In the genomic region with DNA sequence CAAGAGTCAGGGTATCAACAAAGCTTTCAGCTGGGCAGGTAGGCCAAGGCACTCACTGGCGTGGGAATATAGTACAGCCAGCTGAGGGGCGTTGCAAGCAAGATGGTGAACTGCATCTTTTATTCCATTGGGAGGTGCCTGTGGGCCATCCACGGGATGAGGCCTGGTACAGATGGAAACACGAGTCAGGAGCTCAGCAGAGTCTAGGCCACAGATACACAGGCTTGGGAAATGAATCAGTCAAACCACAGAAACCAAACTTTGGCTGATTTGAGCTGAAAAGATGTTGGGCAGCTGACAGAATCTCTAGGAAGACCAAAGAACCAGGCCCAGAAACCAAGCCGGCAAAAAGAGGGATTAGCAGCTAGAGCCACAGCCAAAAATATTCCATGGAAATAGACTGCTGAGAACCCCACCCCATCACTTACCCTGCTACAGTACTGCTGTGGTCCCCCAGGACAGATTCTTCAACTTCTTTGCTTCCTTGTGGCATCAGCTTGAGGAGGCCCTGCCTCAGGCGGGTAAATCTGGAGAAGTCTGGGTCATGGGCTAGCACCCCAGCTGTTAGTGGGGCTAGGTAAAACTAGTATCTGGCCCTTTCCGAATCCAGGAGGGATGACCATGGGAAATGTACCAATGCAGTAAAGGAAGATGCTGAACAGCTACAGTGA, we compare ENCODE assay signal across 9 cellular contexts.
A peak's percentile ranks its signal among the peaks of the same experiment; 100 is the strongest.
DNase-seq lines count a peak whose midpoint lies in the region; ATAC-seq and TF ChIP-seq lines count a peak whose summit lies in the region.
"Had no signal": no experiment of that assay in that cellular context is flagged by ENCODE, and none has a peak within 500 bp of the region (broad histone marks: within the 10 kb centered on the region; RNA-seq: fewer than 3 reads in every experiment).

No MANE protein-coding gene starts in this region.

- H3K27me3 ChIP-seq in CD4-positive, alpha-beta memory T cell (ENCODE audit: insufficient read depth, low read length): no peaks in the 10 kb centered on the region

- peak overlapping the region; percentile 33 to 87 (median 75) for H3K27ac Mint-ChIP-seq in CD4-positive, alpha-beta memory T cell
- H3K27ac Mint-ChIP-seq in activated CD4-positive, alpha-beta memory T cell treated with anti-CD3 and anti-CD28 coated beads for 36 hours: peak overlapping the region; percentile 13

- peak overlapping the region in 7 of 8 donors; percentile 17 to 77 (median 41) for H3K4me3 Mint-ChIP-seq in CD4-positive, alpha-beta memory T cell
- H3K4me3 Mint-ChIP-seq in activated CD4-positive, alpha-beta memory T cell treated with anti-CD3 and anti-CD28 coated beads for 36 hours: no peak overlapping the region

- H3K9me3 ChIP-seq in CD4-positive, alpha-beta memory T cell (ENCODE audit: control insufficient read depth in 1 of 2, low read length in 2 of 2): no peaks in the 10 kb centered on the region

- peaks cover 78% of the 10 kb centered on the region for H3K4me1 ChIP-seq in CD4-positive, alpha-beta memory T cell (ENCODE audit: insufficient read depth, low read length)
- H3K4me1 ChIP-seq: parathyroid adenoma had no signal

- POLR2A ChIA-PET in CD4-positive, alpha-beta memory T cell (lab: Charles Lee; ENCODE audit: partially characterized antibody): interaction anchor here (0.8 to 1.9 kb wide), 7 partner anchors 9 to 75 kb away, joined by 3 to 10 read pairs (median 3); partner anchors contain the start of gene TMEM131L
- POLR2A ChIA-PET in activated CD4-positive, alpha-beta memory T cell treated with anti-CD3 and anti-CD28 coated beads for 36 hours (lab: Charles Lee): interaction anchor here (0.5 to 2.6 kb wide), 11 partner anchors 11 to 859 kb away, joined by 3 to 15 read pairs (median 4); partner anchors contain the start of gene TMEM131L

- peaks cover 51 to 87% (median 74%) of the 10 kb centered on the region in 4 donors for H3K4me1 Mint-ChIP-seq in CD4-positive, alpha-beta memory T cell
- peaks cover 64% of the 10 kb centered on the region for H3K4me1 Mint-ChIP-seq in activated CD4-positive, alpha-beta memory T cell treated with anti-CD3 and anti-CD28 coated beads for 36 hours (ENCODE audit: low read depth)

- TF ChIP-seq POLR2A in GM18505 (IDR thresholded peaks at IDR 0.05; ENCODE audit: borderline replicate concordance, extremely low read depth, insufficient read depth, insufficient read length): no peak

- H3K9me3 Mint-ChIP-seq in CD4-positive, alpha-beta memory T cell: no peaks in the 10 kb centered on the region
- H3K9me3 Mint-ChIP-seq in activated CD4-positive, alpha-beta memory T cell treated with anti-CD3 and anti-CD28 coated beads for 36 hours: no peaks in the 10 kb centered on the region

- TF ChIP-seq CTCF in HFF-Myc (IDR thresholded peaks at IDR 0.05; ENCODE audit: low read depth, low read length, missing control alignments): no peak

- no peak overlapping the region for H3K4me3 ChIP-seq in CD4-positive, alpha-beta memory T cell (ENCODE audit: low read length in 2 of 2)
- no peak overlapping the region for H3K4me3 ChIP-seq in HFF-Myc (replicated peaks; ENCODE audit: low read depth, low read length)

- CTCF ChIA-PET in CD4-positive, alpha-beta memory T cell (lab: Charles Lee; ENCODE audit: partially characterized antibody): interaction anchor here (0.7 to 8.0 kb wide), 11 partner anchors 8 to 109 kb away, joined by 3 to 46 read pairs (median 5); partner anchors contain the start of gene TMEM131L
- CTCF ChIA-PET in activated CD4-positive, alpha-beta memory T cell treated with anti-CD3 and anti-CD28 coated beads for 36 hours (lab: Charles Lee): interaction anchor here (0.9 to 2.5 kb wide), 11 partner anchors 9 to 198 kb away, joined by 3 to 23 read pairs (median 4); partner anchors contain the start of gene TMEM131L

- H3K36me3 ChIP-seq in CD4-positive, alpha-beta memory T cell (ENCODE audit: insufficient read depth, low read length): no peaks in the 10 kb centered on the region

- ATAC-seq in GM18505 (IDR thresholded peaks at IDR 0.05; ENCODE audit: unreplicated experiment): no peak

- intact Hi-C loops in CD4-positive, alpha-beta memory T cell (cut with micrococcal nuclease): loop anchor here (1.0 kb wide), 1 partner anchor 19 kb away; no protein-coding TSS in a partner anchor
- intact Hi-C loops in activated CD4-positive, alpha-beta memory T cell treated with anti-CD3 and anti-CD28 coated beads for 36 hours (cut with micrococcal nuclease): loop anchor here (1.0 to 2.0 kb wide), 3 partner anchors 12 to 75 kb away; no protein-coding TSS in a partner anchor

- no peaks in the 10 kb centered on the region for H3K27me3 Mint-ChIP-seq in CD4-positive, alpha-beta memory T cell
- H3K27me3 Mint-ChIP-seq in activated CD4-positive, alpha-beta memory T cell treated with anti-CD3 and anti-CD28 coated beads for 36 hours: no peaks in the 10 kb centered on the region

- H3K27ac ChIP-seq in CD4-positive, alpha-beta memory T cell (ENCODE audit: low read depth, low read length): no peak overlapping the region
- H3K27ac ChIP-seq: parathyroid adenoma had no signal

- no peak for DNase-seq in CD4-positive, alpha-beta memory T cell
- peak; percentile 49 for DNase-seq in HFF-Myc (ENCODE audit: extremely low read depth, low read depth)
- peak; percentile 68 for DNase-seq in activated CD4-positive, alpha-beta memory T cell treated with anti-CD3 and anti-CD28 coated beads for 36 hours
- DNase-seq in kidney tubule cell (ENCODE audit: low spot score): peak; percentile 79
- no peak for DNase-seq in NCI-H2107 (lab: John Stamatoyannopoulos, UW)
- no peak for DNase-seq in DMS53 treated with DMSO at 0.1 percent for 48 hours (lab: John Stamatoyannopoulos, UW; ENCODE audit: unreplicated experiment)
- no peak for DNase-seq in NOMO-1 treated with DMSO at 0.1 percent for 48 hours (lab: John Stamatoyannopoulos, UW; ENCODE audit: unreplicated experiment)

- peaks cover 22 to 29% of the 10 kb centered on the region in 2 donors for H3K36me3 Mint-ChIP-seq in CD4-positive, alpha-beta memory T cell
- peaks cover 2% of the 10 kb centered on the region for H3K36me3 Mint-ChIP-seq in activated CD4-positive, alpha-beta memory T cell treated with anti-CD3 and anti-CD28 coated beads for 36 hours

Comparison
In these comparisons a context has a peak if more than half of its experiments do, and no peak if none do; other contexts are left out.
1. DNase-seq: peak in HFF-Myc (single experiment), activated CD4-positive, alpha-beta memory T cell treated with anti-CD3 and anti-CD28 coated beads for 36 hours (single experiment) and kidney tubule cell (single experiment); none in CD4-positive, alpha-beta memory T cell (0 of 5), NCI-H2107 (single experiment), DMS53 treated with DMSO at 0.1 percent for 48 hours (single experiment) and NOMO-1 treated with DMSO at 0.1 percent for 48 hours (single experiment).